35 cellular contexts compared by ENCODE assay signal in the genomic region with DNA sequence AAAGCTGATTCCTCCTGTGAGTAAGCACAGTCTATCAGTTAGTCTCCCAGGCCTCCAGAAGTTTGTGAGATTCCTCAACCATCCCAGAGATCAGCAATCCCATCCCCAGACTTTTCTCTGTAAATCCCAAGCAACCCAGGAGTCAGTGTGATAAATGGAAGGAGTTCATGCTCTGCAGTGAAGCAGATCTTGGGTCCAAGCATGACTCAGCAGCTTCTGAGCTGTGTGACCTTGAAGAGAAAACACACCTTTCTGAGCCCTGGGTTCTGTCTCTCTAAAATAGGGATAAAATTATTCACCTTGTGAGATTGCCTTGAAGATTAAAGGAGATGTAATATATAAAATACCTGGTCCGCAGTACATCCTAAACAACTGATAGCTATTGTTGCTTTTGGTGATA.
"Had no signal": no experiment of that assay in that cellular context is flagged by ENCODE, and none has a peak within 500 bp of the region (broad histone marks: within the 10 kb centered on the region; RNA-seq: fewer than 3 reads in every experiment).

No MANE protein-coding gene starts in this region.

- H3K4me3 Mint-ChIP-seq: activated CD4-positive, alpha-beta memory T cell treated with anti-CD3 and anti-CD28 coated beads for 36 hours; activated CD4-positive, alpha-beta T cell treated with anti-CD3 and anti-CD28 coated beads for 36 hours; activated CD4-positive, alpha-beta T cell treated with anti-CD3 and anti-CD28 coated beads, Interleukin-2, amount 10 ng/mL, durations not matched to agents 24 days and 14 days; activated CD8-positive, alpha-beta memory T cell treated with anti-CD3 and anti-CD28 coated beads, Interleukin-2, amount 10 ng/mL, durations not matched to agents 7 days and 5 days; activated CD8-positive, alpha-beta T cell treated with anti-CD3 and anti-CD28 coated beads, Interleukin-2, amount 10 ng/mL, durations not matched to agents 7 days and 5 days; activated naive CD4-positive, alpha-beta T cell treated with anti-CD3 and anti-CD28 coated beads for 36 hours; activated naive CD4-positive, alpha-beta T cell treated with anti-CD3 and anti-CD28 coated beads, Interleukin-2, amount 50 U/mL, for 24 hours; activated naive CD8-positive, alpha-beta T cell treated with anti-CD3 and anti-CD28 coated beads for 36 hours; activated naive CD8-positive, alpha-beta T cell treated with anti-CD3 and anti-CD28 coated beads, Interleukin-2, amount 50 U/mL, for 24 hours; activated T-helper 1 cell treated with anti-CD3 and anti-CD28 coated beads, Interleukin-12 subunit alpha, Interleukin-12 subunit beta, Interleukin-2, Interleukin-4 antibody, amounts not matched to agents 30 ng/mL and 10 ng/mL and 1 ng/mL, durations not matched to agents 14 hours and 24 hours and 36 hours; effector memory CD8-positive, alpha-beta T cell; T-helper 17 cell; T-helper 2 cell treated with Interferon-gamma antibody and Interleukin-4, amounts not matched to agents 5 μg/mL and 100 μg/mL, for 36 hours had no signal

- DNase-seq: activated CD4-positive, alpha-beta memory T cell treated with anti-CD3 and anti-CD28 coated beads for 36 hours; activated CD4-positive, alpha-beta T cell treated with anti-CD3 and anti-CD28 coated beads for 36 hours; activated CD4-positive, alpha-beta T cell treated with anti-CD3 and anti-CD28 coated beads, Interleukin-2, amount 10 ng/mL, durations not matched to agents 24 days and 14 days; activated CD4-positive, CD25-positive, alpha-beta regulatory T cell; activated CD4-positive, CD25-positive, alpha-beta regulatory T cell treated with anti-CD3 and anti-CD28 coated beads, Interleukin-2, amount 50 U/mL, for 72 hours; activated CD8-positive, alpha-beta memory T cell treated with anti-CD3 and anti-CD28 coated beads, Interleukin-2, amount 10 ng/mL, durations not matched to agents 7 days and 5 days; activated CD8-positive, alpha-beta memory T cell treated with anti-CD3 and anti-CD28 coated beads, Interleukin-2, amount 50 U/mL, for 4 hours; activated CD8-positive, alpha-beta T cell treated with anti-CD3 and anti-CD28 coated beads, Interleukin-2, amount 10 ng/mL, durations not matched to agents 7 days and 5 days; activated effector memory CD4-positive, alpha-beta T cell treated with anti-CD3 and anti-CD28 coated beads, Interleukin-2, amount 50 U/mL, for 16 hours; activated naive CD4-positive, alpha-beta T cell treated with anti-CD3 and anti-CD28 coated beads for 36 hours; activated naive CD8-positive, alpha-beta T cell treated with anti-CD3 and anti-CD28 coated beads for 36 hours; activated naive CD8-positive, alpha-beta T cell treated with anti-CD3 and anti-CD28 coated beads, Interleukin-2, amount 50 U/mL, for 24 hours; activated T-cell treated with anti-CD3 and anti-CD28 coated beads, Interleukin-2, amount 50 U/mL, for 1 hour; activated T-cell treated with anti-CD3 and anti-CD28 coated beads, Interleukin-2, amount 50 U/mL, for 48 hours; adrenal gland; amygdala; aorta; body of pancreas; caudate nucleus; cortex of kidney; dermis blood vessel endothelial cell; effector CD4-positive, alpha-beta T cell; effector memory CD8-positive, alpha-beta T cell; erythroblast; foreskin keratinocyte; gastrocnemius medialis; T-helper 1 cell; T-helper 17 cell; T1000 had no signal

- ATAC-seq: activated CD4-positive, alpha-beta T cell treated with anti-CD3 and anti-CD28 coated beads for 36 hours; activated CD8-positive, alpha-beta memory T cell treated with anti-CD3 and anti-CD28 coated beads, Interleukin-2, amount 10 ng/mL, durations not matched to agents 7 days and 5 days; activated CD8-positive, alpha-beta T cell treated with anti-CD3 and anti-CD28 coated beads, Interleukin-2, amount 10 ng/mL, durations not matched to agents 7 days and 5 days; activated naive CD8-positive, alpha-beta T cell treated with anti-CD3 and anti-CD28 coated beads, Interleukin-2, amount 50 U/mL, for 24 hours; body of pancreas; effector memory CD8-positive, alpha-beta T cell; foreskin keratinocyte; gastrocnemius medialis; T-helper 17 cell had no signal

- FAIRE-seq: colon had no signal

- H3K27ac Mint-ChIP-seq: activated CD4-positive, alpha-beta memory T cell treated with anti-CD3 and anti-CD28 coated beads for 36 hours; activated CD4-positive, alpha-beta T cell treated with anti-CD3 and anti-CD28 coated beads for 36 hours; activated CD4-positive, alpha-beta T cell treated with anti-CD3 and anti-CD28 coated beads, Interleukin-2, amount 10 ng/mL, durations not matched to agents 24 days and 14 days; activated CD8-positive, alpha-beta memory T cell treated with anti-CD3 and anti-CD28 coated beads, Interleukin-2, amount 10 ng/mL, durations not matched to agents 7 days and 5 days; activated CD8-positive, alpha-beta T cell treated with anti-CD3 and anti-CD28 coated beads, Interleukin-2, amount 10 ng/mL, durations not matched to agents 7 days and 5 days; activated naive CD4-positive, alpha-beta T cell treated with anti-CD3 and anti-CD28 coated beads for 36 hours; activated naive CD4-positive, alpha-beta T cell treated with anti-CD3 and anti-CD28 coated beads, Interleukin-2, amount 50 U/mL, for 24 hours; activated naive CD8-positive, alpha-beta T cell treated with anti-CD3 and anti-CD28 coated beads for 36 hours; activated naive CD8-positive, alpha-beta T cell treated with anti-CD3 and anti-CD28 coated beads, Interleukin-2, amount 50 U/mL, for 24 hours; activated T-helper 1 cell treated with anti-CD3 and anti-CD28 coated beads, Interleukin-12 subunit alpha, Interleukin-12 subunit beta, Interleukin-2, Interleukin-4 antibody, amounts not matched to agents 30 ng/mL and 10 ng/mL and 1 ng/mL, durations not matched to agents 14 hours and 24 hours and 36 hours; activated T-helper 2 cell treated with anti-CD3 and anti-CD28 coated beads, Interferon-gamma antibody, Interleukin-2, Interleukin-4, amounts not matched to agents 10 μg/mL and 5 μg/mL and 100 μg/mL, durations not matched to agents 14 hours and 24 hours and 36 hours; effector memory CD8-positive, alpha-beta T cell; T-helper 17 cell; T-helper 2 cell treated with Interferon-gamma antibody and Interleukin-4, amounts not matched to agents 5 μg/mL and 100 μg/mL, for 36 hours had no signal

- H3K36me3 ChIP-seq: adrenal gland, esophagus muscularis mucosa, gastrocnemius medialis had no signal

- H3K36me3 Mint-ChIP-seq: activated CD4-positive, alpha-beta memory T cell treated with anti-CD3 and anti-CD28 coated beads for 36 hours; activated CD8-positive, alpha-beta memory T cell treated with anti-CD3 and anti-CD28 coated beads, Interleukin-2, amount 10 ng/mL, durations not matched to agents 7 days and 5 days; activated naive CD4-positive, alpha-beta T cell treated with anti-CD3 and anti-CD28 coated beads, Interleukin-2, amount 50 U/mL, for 24 hours had no signal

- H3K27ac ChIP-seq: adrenal gland, body of pancreas, esophagus muscularis mucosa, foreskin keratinocyte, gastrocnemius medialis had no signal

- H3K27me3 Mint-ChIP-seq: activated CD4-positive, alpha-beta memory T cell treated with anti-CD3 and anti-CD28 coated beads for 36 hours; activated CD4-positive, alpha-beta T cell treated with anti-CD3 and anti-CD28 coated beads, Interleukin-2, amount 10 ng/mL, durations not matched to agents 24 days and 14 days; activated CD8-positive, alpha-beta memory T cell treated with anti-CD3 and anti-CD28 coated beads, Interleukin-2, amount 10 ng/mL, durations not matched to agents 7 days and 5 days; activated naive CD4-positive, alpha-beta T cell treated with anti-CD3 and anti-CD28 coated beads, Interleukin-2, amount 50 U/mL, for 24 hours; activated naive CD8-positive, alpha-beta T cell treated with anti-CD3 and anti-CD28 coated beads, Interleukin-2, amount 50 U/mL, for 24 hours; effector memory CD8-positive, alpha-beta T cell; T-helper 17 cell had no signal

- H3K27me3 ChIP-seq: adrenal gland, body of pancreas, esophagus muscularis mucosa, foreskin keratinocyte, gastrocnemius medialis had no signal

- H3K4me3 ChIP-seq: adrenal gland, body of pancreas, esophagus muscularis mucosa, gastrocnemius medialis had no signal

- H3K4me1 Mint-ChIP-seq: activated CD4-positive, alpha-beta T cell treated with anti-CD3 and anti-CD28 coated beads for 36 hours; activated CD4-positive, alpha-beta T cell treated with anti-CD3 and anti-CD28 coated beads, Interleukin-2, amount 10 ng/mL, durations not matched to agents 24 days and 14 days; activated CD8-positive, alpha-beta memory T cell treated with anti-CD3 and anti-CD28 coated beads, Interleukin-2, amount 10 ng/mL, durations not matched to agents 7 days and 5 days; activated naive CD4-positive, alpha-beta T cell treated with anti-CD3 and anti-CD28 coated beads, Interleukin-2, amount 50 U/mL, for 24 hours; activated naive CD8-positive, alpha-beta T cell treated with anti-CD3 and anti-CD28 coated beads for 36 hours; activated naive CD8-positive, alpha-beta T cell treated with anti-CD3 and anti-CD28 coated beads, Interleukin-2, amount 50 U/mL, for 24 hours; T-helper 17 cell had no signal

- H3K9me3 Mint-ChIP-seq: activated CD4-positive, alpha-beta memory T cell treated with anti-CD3 and anti-CD28 coated beads for 36 hours; activated CD4-positive, alpha-beta T cell treated with anti-CD3 and anti-CD28 coated beads, Interleukin-2, amount 10 ng/mL, durations not matched to agents 24 days and 14 days; activated naive CD4-positive, alpha-beta T cell treated with anti-CD3 and anti-CD28 coated beads, Interleukin-2, amount 50 U/mL, for 24 hours; activated naive CD8-positive, alpha-beta T cell treated with anti-CD3 and anti-CD28 coated beads, Interleukin-2, amount 50 U/mL, for 24 hours; activated T-helper 1 cell treated with anti-CD3 and anti-CD28 coated beads, Interleukin-12 subunit alpha, Interleukin-12 subunit beta, Interleukin-2, Interleukin-4 antibody, amounts not matched to agents 30 ng/mL and 10 ng/mL and 1 ng/mL, durations not matched to agents 14 hours and 24 hours and 36 hours; activated T-helper 2 cell treated with anti-CD3 and anti-CD28 coated beads, Interferon-gamma antibody, Interleukin-2, Interleukin-4, amounts not matched to agents 10 μg/mL and 5 μg/mL and 100 μg/mL, durations not matched to agents 14 hours and 24 hours and 36 hours; T-helper 2 cell treated with Interferon-gamma antibody and Interleukin-4, amounts not matched to agents 5 μg/mL and 100 μg/mL, for 36 hours had no signal

- H3K9me3 ChIP-seq: adrenal gland, body of pancreas, esophagus muscularis mucosa, gastrocnemius medialis had no signal

- H3K4me1 ChIP-seq: adrenal gland, body of pancreas, gastrocnemius medialis had no signal
